In the genomic region with DNA sequence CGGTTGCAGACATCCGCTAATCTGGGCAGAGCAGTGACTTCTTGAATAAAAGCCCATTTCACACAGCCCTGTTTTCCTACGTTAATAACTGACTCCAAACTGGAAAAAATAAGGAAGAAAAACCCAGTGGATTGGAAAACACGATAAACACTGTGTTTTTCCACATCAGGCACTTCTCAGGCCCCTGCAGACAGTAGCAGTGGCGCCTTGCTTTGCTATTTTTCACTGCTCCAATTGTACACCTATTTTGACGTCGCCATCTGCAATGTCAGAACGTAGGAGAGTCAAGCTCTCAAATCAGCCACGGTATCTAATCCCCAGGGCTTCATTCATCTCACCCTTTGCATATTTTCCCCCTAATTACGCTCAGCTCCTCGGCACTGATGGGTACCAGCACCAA, we compare ENCODE assay signal across 3 cellular contexts.
TF ChIP-seq lines count a peak whose summit lies in the region.

No MANE protein-coding gene starts in this region.

TF ChIP-seq in IMR-90, 13 proteins besides CTCF, POLR2A, EP300 and RAD21:
- TF ChIP-seq MAFK (IDR thresholded peaks at IDR 0.05; ENCODE audit: low read depth, low read length) = no peak
- TF ChIP-seq, protein P1, sequence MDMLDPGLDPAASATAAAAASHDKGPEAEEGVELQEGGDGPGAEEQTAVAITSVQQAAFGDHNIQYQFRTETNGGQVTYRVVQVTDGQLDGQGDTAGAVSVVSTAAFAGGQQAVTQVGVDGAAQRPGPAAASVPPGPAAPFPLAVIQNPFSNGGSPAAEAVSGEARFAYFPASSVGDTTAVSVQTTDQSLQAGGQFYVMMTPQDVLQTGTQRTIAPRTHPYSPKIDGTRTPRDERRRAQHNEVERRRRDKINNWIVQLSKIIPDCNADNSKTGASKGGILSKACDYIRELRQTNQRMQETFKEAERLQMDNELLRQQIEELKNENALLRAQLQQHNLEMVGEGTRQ (IDR thresholded peaks at IDR 0.05; ENCODE audit: low read depth, low read length) = no peak
- no peak for TF ChIP-seq SMC3 (IDR thresholded peaks at IDR 0.05; ENCODE audit: low read depth, low read length)
- TF ChIP-seq, protein P2, sequence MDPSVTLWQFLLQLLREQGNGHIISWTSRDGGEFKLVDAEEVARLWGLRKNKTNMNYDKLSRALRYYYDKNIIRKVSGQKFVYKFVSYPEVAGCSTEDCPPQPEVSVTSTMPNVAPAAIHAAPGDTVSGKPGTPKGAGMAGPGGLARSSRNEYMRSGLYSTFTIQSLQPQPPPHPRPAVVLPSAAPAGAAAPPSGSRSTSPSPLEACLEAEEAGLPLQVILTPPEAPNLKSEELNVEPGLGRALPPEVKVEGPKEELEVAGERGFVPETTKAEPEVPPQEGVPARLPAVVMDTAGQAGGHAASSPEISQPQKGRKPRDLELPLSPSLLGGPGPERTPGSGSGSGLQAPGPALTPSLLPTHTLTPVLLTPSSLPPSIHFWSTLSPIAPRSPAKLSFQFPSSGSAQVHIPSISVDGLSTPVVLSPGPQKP (IDR thresholded peaks at IDR 0.05; ENCODE audit: borderline replicate concordance, low read depth, low read length) = no peak
- TF ChIP-seq RFX5 (IDR thresholded peaks at IDR 0.05; ENCODE audit: low read depth, low read length) = no peak
- no peak for TF ChIP-seq MXI1 (IDR thresholded peaks at IDR 0.05; ENCODE audit: borderline replicate concordance, low read depth, low read length)
- TF ChIP-seq FOS (IDR thresholded peaks at IDR 0.05; ENCODE audit: low read depth, low read length) = no peak
- no peak for TF ChIP-seq NFE2L2 (IDR thresholded peaks at IDR 0.05; ENCODE audit: low read depth, low read length)
- no peak for TF ChIP-seq RCOR1 (IDR thresholded peaks at IDR 0.05; ENCODE audit: insufficient replicate concordance, low read length)

TF ChIP-seq in H1, 55 proteins besides CTCF, POLR2A, EP300 and RAD21:
- TF ChIP-seq CBX5 (IDR thresholded peaks at IDR 0.05; ENCODE audit: low read depth, low read length) (no peak), BCL11A (IDR thresholded peaks at IDR 0.05; ENCODE audit: low read depth in 2 of 2, low read length in 2 of 2) (no peak), TBP (IDR thresholded peaks at IDR 0.05; ENCODE audit: low read depth, low read length) (no peak), POLR2AphosphoS5 (IDR thresholded peaks at IDR 0.05; ENCODE audit: low read depth, low read length) (peak; percentile 52; the same call in 1 of the 2 replicates), PHF8 (conservative IDR thresholded peaks at IDR 0.05; ENCODE audit: low read depth, low read length) (no peak), CTBP2 (IDR thresholded peaks at IDR 0.05; ENCODE audit: borderline replicate concordance, insufficient read depth, insufficient read length, low read length) (no peak)
- TF ChIP-seq, protein P3, sequence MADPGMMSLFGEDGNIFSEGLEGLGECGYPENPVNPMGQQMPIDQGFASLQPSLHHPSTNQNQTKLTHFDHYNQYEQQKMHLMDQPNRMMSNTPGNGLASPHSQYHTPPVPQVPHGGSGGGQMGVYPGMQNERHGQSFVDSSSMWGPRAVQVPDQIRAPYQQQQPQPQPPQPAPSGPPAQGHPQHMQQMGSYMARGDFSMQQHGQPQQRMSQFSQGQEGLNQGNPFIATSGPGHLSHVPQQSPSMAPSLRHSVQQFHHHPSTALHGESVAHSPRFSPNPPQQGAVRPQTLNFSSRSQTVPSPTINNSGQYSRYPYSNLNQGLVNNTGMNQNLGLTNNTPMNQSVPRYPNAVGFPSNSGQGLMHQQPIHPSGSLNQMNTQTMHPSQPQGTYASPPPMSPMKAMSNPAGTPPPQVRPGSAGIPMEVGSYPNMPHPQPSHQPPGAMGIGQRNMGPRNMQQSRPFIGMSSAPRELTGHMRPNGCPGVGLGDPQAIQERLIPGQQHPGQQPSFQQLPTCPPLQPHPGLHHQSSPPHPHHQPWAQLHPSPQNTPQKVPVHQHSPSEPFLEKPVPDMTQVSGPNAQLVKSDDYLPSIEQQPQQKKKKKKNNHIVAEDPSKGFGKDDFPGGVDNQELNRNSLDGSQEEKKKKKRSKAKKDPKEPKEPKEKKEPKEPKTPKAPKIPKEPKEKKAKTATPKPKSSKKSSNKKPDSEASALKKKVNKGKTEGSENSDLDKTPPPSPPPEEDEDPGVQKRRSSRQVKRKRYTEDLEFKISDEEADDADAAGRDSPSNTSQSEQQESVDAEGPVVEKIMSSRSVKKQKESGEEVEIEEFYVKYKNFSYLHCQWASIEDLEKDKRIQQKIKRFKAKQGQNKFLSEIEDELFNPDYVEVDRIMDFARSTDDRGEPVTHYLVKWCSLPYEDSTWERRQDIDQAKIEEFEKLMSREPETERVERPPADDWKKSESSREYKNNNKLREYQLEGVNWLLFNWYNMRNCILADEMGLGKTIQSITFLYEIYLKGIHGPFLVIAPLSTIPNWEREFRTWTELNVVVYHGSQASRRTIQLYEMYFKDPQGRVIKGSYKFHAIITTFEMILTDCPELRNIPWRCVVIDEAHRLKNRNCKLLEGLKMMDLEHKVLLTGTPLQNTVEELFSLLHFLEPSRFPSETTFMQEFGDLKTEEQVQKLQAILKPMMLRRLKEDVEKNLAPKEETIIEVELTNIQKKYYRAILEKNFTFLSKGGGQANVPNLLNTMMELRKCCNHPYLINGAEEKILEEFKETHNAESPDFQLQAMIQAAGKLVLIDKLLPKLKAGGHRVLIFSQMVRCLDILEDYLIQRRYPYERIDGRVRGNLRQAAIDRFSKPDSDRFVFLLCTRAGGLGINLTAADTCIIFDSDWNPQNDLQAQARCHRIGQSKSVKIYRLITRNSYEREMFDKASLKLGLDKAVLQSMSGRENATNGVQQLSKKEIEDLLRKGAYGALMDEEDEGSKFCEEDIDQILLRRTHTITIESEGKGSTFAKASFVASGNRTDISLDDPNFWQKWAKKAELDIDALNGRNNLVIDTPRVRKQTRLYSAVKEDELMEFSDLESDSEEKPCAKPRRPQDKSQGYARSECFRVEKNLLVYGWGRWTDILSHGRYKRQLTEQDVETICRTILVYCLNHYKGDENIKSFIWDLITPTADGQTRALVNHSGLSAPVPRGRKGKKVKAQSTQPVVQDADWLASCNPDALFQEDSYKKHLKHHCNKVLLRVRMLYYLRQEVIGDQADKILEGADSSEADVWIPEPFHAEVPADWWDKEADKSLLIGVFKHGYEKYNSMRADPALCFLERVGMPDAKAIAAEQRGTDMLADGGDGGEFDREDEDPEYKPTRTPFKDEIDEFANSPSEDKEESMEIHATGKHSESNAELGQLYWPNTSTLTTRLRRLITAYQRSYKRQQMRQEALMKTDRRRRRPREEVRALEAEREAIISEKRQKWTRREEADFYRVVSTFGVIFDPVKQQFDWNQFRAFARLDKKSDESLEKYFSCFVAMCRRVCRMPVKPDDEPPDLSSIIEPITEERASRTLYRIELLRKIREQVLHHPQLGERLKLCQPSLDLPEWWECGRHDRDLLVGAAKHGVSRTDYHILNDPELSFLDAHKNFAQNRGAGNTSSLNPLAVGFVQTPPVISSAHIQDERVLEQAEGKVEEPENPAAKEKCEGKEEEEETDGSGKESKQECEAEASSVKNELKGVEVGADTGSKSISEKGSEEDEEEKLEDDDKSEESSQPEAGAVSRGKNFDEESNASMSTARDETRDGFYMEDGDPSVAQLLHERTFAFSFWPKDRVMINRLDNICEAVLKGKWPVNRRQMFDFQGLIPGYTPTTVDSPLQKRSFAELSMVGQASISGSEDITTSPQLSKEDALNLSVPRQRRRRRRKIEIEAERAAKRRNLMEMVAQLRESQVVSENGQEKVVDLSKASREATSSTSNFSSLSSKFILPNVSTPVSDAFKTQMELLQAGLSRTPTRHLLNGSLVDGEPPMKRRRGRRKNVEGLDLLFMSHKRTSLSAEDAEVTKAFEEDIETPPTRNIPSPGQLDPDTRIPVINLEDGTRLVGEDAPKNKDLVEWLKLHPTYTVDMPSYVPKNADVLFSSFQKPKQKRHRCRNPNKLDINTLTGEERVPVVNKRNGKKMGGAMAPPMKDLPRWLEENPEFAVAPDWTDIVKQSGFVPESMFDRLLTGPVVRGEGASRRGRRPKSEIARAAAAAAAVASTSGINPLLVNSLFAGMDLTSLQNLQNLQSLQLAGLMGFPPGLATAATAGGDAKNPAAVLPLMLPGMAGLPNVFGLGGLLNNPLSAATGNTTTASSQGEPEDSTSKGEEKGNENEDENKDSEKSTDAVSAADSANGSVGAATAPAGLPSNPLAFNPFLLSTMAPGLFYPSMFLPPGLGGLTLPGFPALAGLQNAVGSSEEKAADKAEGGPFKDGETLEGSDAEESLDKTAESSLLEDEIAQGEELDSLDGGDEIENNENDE (IDR thresholded peaks at IDR 0.05; ENCODE audit: insufficient replicate concordance, low read length) = no peak

TF ChIP-seq in neural cell, 6 proteins besides CTCF, POLR2A, EP300 and RAD21:
- TF ChIP-seq SMC3 (conservative IDR thresholded peaks at IDR 0.05; ENCODE audit: poor library complexity) = no peak
- TF ChIP-seq POLR2AphosphoS5 (IDR thresholded peaks at IDR 0.05) = no peak
- TF ChIP-seq TAF1 (IDR thresholded peaks at IDR 0.05; ENCODE audit: low read depth) = no peak
- no peak for TF ChIP-seq MXI1 (conservative IDR thresholded peaks at IDR 0.05; ENCODE audit: poor library complexity, severe bottlenecking)
- TF ChIP-seq EZH2 (IDR thresholded peaks at IDR 0.05; ENCODE audit: borderline replicate concordance, insufficient read depth, low read length, poor library complexity, severe bottlenecking) = no peak
- TF ChIP-seq, protein P4, sequence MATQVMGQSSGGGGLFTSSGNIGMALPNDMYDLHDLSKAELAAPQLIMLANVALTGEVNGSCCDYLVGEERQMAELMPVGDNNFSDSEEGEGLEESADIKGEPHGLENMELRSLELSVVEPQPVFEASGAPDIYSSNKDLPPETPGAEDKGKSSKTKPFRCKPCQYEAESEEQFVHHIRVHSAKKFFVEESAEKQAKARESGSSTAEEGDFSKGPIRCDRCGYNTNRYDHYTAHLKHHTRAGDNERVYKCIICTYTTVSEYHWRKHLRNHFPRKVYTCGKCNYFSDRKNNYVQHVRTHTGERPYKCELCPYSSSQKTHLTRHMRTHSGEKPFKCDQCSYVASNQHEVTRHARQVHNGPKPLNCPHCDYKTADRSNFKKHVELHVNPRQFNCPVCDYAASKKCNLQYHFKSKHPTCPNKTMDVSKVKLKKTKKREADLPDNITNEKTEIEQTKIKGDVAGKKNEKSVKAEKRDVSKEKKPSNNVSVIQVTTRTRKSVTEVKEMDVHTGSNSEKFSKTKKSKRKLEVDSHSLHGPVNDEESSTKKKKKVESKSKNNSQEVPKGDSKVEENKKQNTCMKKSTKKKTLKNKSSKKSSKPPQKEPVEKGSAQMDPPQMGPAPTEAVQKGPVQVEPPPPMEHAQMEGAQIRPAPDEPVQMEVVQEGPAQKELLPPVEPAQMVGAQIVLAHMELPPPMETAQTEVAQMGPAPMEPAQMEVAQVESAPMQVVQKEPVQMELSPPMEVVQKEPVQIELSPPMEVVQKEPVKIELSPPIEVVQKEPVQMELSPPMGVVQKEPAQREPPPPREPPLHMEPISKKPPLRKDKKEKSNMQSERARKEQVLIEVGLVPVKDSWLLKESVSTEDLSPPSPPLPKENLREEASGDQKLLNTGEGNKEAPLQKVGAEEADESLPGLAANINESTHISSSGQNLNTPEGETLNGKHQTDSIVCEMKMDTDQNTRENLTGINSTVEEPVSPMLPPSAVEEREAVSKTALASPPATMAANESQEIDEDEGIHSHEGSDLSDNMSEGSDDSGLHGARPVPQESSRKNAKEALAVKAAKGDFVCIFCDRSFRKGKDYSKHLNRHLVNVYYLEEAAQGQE (IDR thresholded peaks at IDR 0.05; ENCODE audit: borderline replicate concordance) = peak; percentile 63
TF ChIP-seq in neural cell: peak in this region for 1.
